ENCODE assay signal across 18 cellular contexts in genomic region chr6:166570929-166571699, GRCh38.
"Had no signal": no experiment of that assay in that cellular context is flagged by ENCODE, and none has a peak within 500 bp of the region (broad histone marks: within the 10 kb centered on the region; RNA-seq: fewer than 3 reads in every experiment).

No MANE protein-coding gene starts in this region.

- H3K27me3 Mint-ChIP-seq: activated CD4-positive, alpha-beta T cell treated with anti-CD3 and anti-CD28 coated beads for 36 hours had no signal

- H3K36me3 ChIP-seq: cardiac muscle cell, tibial artery had no signal

- H3K9me3 ChIP-seq: lower lobe of right lung had no signal

- H3K36me3 Mint-ChIP-seq: activated naive CD8-positive, alpha-beta T cell treated with anti-CD3 and anti-CD28 coated beads, Interleukin-2, amount 10 ng/mL, durations not matched to agents 7 days and 5 days; stimulated activated effector memory CD8-positive, alpha-beta T cell treated with anti-CD3 and anti-CD28 coated beads, Interleukin-12 subunit alpha, Interleukin-12 subunit beta, amount 100 ng/mL, for 72 hours had no signal

- H3K27me3 ChIP-seq: cardiac muscle cell, tibial artery had no signal

- H3K4me3 ChIP-seq: cardiac muscle cell, lower lobe of right lung, smooth muscle cell, tibial artery had no signal

- H3K27ac Mint-ChIP-seq: activated CD4-positive, alpha-beta T cell treated with anti-CD3 and anti-CD28 coated beads for 36 hours; activated CD8-positive, alpha-beta T cell treated with anti-CD3 and anti-CD28 coated beads for 36 hours; activated naive CD8-positive, alpha-beta T cell treated with anti-CD3 and anti-CD28 coated beads, Interleukin-2, amount 10 ng/mL, durations not matched to agents 7 days and 5 days; activated T-cell treated with anti-CD3 and anti-CD28 coated beads, Interleukin-2, amount 50 U/mL, for 72 hours; stimulated activated effector memory CD8-positive, alpha-beta T cell treated with anti-CD3 and anti-CD28 coated beads, Interleukin-12 subunit alpha, Interleukin-12 subunit beta, amount 100 ng/mL, for 72 hours had no signal

- H3K4me3 Mint-ChIP-seq: activated CD4-positive, alpha-beta T cell treated with anti-CD3 and anti-CD28 coated beads for 36 hours; activated CD8-positive, alpha-beta T cell treated with anti-CD3 and anti-CD28 coated beads for 36 hours; activated naive CD8-positive, alpha-beta T cell treated with anti-CD3 and anti-CD28 coated beads, Interleukin-2, amount 10 ng/mL, durations not matched to agents 7 days and 5 days; activated T-cell treated with anti-CD3 and anti-CD28 coated beads, Interleukin-2, amount 50 U/mL, for 72 hours; naive B cell; stimulated activated effector memory CD8-positive, alpha-beta T cell treated with anti-CD3 and anti-CD28 coated beads, Interleukin-12 subunit alpha, Interleukin-12 subunit beta, amount 100 ng/mL, for 72 hours had no signal

- DNase-seq: activated CD4-positive, alpha-beta T cell treated with anti-CD3 and anti-CD28 coated beads for 36 hours; activated CD8-positive, alpha-beta memory T cell treated with anti-CD3 and anti-CD28 coated beads, Interleukin-2, amount 50 U/mL, for 4 hours; activated CD8-positive, alpha-beta T cell treated with anti-CD3 and anti-CD28 coated beads for 36 hours; activated gamma-delta T cell treated with Interleukin-2 at 50 U/mL for 16 hours; activated naive CD8-positive, alpha-beta T cell treated with anti-CD3 and anti-CD28 coated beads, Interleukin-2, amount 10 ng/mL, durations not matched to agents 7 days and 5 days; activated T-cell treated with anti-CD3 and anti-CD28 coated beads, Interleukin-2, amount 50 U/mL, for 72 hours; anterior cingulate cortex; effector CD4-positive, alpha-beta T cell; hippocampal formation; lower lobe of right lung; naive B cell; posterior cingulate gyrus; right cardiac atrium; T-helper 9 cell; tibial artery had no signal

- H3K4me1 Mint-ChIP-seq: activated CD4-positive, alpha-beta T cell treated with anti-CD3 and anti-CD28 coated beads for 36 hours; activated naive CD8-positive, alpha-beta T cell treated with anti-CD3 and anti-CD28 coated beads, Interleukin-2, amount 10 ng/mL, durations not matched to agents 7 days and 5 days had no signal

- H3K27ac ChIP-seq: cardiac muscle cell, tibial artery had no signal

- ATAC-seq: activated CD4-positive, alpha-beta T cell treated with anti-CD3 and anti-CD28 coated beads for 36 hours; activated CD8-positive, alpha-beta T cell treated with anti-CD3 and anti-CD28 coated beads for 36 hours; activated T-cell treated with anti-CD3 and anti-CD28 coated beads, Interleukin-2, amount 50 U/mL, for 72 hours; lower lobe of right lung; right cardiac atrium; stimulated activated effector memory CD8-positive, alpha-beta T cell treated with anti-CD3 and anti-CD28 coated beads, Interleukin-12 subunit alpha, Interleukin-12 subunit beta, amount 100 ng/mL, for 72 hours had no signal
